In the genomic region with DNA sequence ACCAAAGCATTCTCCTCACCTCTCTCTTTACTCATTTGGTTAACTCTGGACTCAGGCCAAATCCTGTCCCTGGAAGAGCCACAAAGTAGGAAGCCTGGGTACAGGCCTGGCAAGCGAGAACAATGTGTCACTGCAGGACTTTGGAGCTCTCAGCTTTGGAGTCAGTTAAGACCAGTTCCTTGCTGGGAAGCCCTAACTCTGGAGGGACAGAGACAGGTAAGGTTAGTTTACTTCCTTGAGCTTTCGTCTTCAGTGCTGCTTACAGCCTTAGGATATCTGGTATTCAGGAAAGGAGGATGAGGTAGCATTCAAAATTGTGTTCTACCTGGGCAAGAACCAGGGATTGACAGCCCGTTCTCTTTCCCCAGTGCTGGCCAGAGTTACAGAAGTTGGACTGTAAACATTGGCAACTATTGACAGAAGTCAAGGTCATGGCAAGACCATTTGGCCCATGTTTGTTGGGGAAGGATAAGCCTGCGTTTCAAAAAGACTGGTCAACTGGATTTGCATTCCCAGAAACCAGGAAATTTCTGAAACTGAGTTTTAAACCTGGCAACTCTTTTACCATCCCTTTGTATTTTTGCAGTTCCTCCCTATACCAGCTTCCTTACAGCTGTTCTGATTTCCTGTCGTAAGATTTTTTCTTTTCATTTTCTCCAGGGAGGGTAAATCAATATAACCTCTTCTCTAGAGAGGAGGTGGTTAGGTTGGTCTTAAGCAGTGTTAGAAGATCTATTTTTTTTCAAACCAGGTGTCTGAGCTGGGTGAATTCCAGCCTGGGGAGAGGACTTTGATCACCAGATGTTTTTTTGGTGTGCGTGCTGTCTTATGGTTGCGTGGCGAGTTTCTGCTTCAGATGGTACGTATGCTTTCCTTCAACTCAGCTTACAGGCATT, we compare ENCODE assay signal across 1 cellular context.
TF ChIP-seq lines count a peak whose summit lies in the region.

A gene with protein sequence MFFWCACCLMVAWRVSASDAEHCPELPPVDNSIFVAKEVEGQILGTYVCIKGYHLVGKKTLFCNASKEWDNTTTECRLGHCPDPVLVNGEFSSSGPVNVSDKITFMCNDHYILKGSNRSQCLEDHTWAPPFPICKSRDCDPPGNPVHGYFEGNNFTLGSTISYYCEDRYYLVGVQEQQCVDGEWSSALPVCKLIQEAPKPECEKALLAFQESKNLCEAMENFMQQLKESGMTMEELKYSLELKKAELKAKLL (plus strand): TSS at position 130 of the 896 bp plus-strand sequence. CDS start 672 bp downstream, at position 802.

TF ChIP-seq in HepG2, 621 proteins besides CTCF, POLR2A, EP300 and RAD21 (continued from another document and continues in another):
- TF ChIP-seq, protein P1, sequence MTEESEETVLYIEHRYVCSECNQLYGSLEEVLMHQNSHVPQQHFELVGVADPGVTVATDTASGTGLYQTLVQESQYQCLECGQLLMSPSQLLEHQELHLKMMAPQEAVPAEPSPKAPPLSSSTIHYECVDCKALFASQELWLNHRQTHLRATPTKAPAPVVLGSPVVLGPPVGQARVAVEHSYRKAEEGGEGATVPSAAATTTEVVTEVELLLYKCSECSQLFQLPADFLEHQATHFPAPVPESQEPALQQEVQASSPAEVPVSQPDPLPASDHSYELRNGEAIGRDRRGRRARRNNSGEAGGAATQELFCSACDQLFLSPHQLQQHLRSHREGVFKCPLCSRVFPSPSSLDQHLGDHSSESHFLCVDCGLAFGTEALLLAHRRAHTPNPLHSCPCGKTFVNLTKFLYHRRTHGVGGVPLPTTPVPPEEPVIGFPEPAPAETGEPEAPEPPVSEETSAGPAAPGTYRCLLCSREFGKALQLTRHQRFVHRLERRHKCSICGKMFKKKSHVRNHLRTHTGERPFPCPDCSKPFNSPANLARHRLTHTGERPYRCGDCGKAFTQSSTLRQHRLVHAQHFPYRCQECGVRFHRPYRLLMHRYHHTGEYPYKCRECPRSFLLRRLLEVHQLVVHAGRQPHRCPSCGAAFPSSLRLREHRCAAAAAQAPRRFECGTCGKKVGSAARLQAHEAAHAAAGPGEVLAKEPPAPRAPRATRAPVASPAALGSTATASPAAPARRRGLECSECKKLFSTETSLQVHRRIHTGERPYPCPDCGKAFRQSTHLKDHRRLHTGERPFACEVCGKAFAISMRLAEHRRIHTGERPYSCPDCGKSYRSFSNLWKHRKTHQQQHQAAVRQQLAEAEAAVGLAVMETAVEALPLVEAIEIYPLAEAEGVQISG (CRISPR knock-in tag; IDR thresholded peaks at IDR 0.05), result peak; percentile 68
- TF ChIP-seq, protein P2, sequence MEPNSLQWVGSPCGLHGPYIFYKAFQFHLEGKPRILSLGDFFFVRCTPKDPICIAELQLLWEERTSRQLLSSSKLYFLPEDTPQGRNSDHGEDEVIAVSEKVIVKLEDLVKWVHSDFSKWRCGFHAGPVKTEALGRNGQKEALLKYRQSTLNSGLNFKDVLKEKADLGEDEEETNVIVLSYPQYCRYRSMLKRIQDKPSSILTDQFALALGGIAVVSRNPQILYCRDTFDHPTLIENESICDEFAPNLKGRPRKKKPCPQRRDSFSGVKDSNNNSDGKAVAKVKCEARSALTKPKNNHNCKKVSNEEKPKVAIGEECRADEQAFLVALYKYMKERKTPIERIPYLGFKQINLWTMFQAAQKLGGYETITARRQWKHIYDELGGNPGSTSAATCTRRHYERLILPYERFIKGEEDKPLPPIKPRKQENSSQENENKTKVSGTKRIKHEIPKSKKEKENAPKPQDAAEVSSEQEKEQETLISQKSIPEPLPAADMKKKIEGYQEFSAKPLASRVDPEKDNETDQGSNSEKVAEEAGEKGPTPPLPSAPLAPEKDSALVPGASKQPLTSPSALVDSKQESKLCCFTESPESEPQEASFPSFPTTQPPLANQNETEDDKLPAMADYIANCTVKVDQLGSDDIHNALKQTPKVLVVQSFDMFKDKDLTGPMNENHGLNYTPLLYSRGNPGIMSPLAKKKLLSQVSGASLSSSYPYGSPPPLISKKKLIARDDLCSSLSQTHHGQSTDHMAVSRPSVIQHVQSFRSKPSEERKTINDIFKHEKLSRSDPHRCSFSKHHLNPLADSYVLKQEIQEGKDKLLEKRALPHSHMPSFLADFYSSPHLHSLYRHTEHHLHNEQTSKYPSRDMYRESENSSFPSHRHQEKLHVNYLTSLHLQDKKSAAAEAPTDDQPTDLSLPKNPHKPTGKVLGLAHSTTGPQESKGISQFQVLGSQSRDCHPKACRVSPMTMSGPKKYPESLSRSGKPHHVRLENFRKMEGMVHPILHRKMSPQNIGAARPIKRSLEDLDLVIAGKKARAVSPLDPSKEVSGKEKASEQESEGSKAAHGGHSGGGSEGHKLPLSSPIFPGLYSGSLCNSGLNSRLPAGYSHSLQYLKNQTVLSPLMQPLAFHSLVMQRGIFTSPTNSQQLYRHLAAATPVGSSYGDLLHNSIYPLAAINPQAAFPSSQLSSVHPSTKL (CRISPR knock-in tag; IDR thresholded peaks at IDR 0.05), result peak; percentile 92
- TF ChIP-seq, protein P3, sequence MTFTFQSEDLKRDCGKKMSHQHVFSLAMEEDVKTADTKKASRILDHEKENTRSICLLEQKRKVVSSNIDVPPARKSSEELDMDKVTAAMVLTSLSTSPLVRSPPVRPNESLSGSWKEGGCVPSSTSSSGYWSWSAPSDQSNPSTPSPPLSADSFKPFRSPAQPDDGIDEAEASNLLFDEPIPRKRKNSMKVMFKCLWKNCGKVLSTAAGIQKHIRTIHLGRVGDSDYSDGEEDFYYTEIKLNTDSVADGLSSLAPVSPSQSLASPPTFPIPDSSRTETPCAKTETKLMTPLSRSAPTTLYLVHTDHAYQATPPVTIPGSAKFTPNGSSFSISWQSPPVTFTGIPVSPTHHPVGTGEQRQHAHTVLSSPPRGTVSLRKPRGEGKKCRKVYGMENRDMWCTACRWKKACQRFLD (CRISPR knock-in tag; IDR thresholded peaks at IDR 0.05; ENCODE audit: borderline replicate concordance), result no peak; the same call in 1 of the 2 replicates
- no peak for TF ChIP-seq GABPA (IDR thresholded peaks at IDR 0.05; ENCODE audit: low read depth, low read length)
- peak; percentile 19; the same call in 1 of the 2 replicates for TF ChIP-seq GABPA (CRISPR knock-in tag; IDR thresholded peaks at IDR 0.05; ENCODE audit: low read depth)
- no peak for TF ChIP-seq REL (CRISPR knock-in tag; conservative IDR thresholded peaks at IDR 0.05)
- TF ChIP-seq ONECUT2 (CRISPR knock-in tag; IDR thresholded peaks at IDR 0.05), result peak; percentile 78
- no peak for TF ChIP-seq ZNF333 (CRISPR knock-in tag; IDR thresholded peaks at IDR 0.05; ENCODE audit: borderline replicate concordance)
- TF ChIP-seq KLF16 (CRISPR knock-in tag; IDR thresholded peaks at IDR 0.05), result peak in 1 of 2 experiments; percentile 88; a peak in 1 of 4 replicates
- no peak; the same call in 1 of the 2 replicates for TF ChIP-seq HHEX (CRISPR knock-in tag; IDR thresholded peaks at IDR 0.05)
- no peak for TF ChIP-seq CHD2 (IDR thresholded peaks at IDR 0.05; ENCODE audit: low read depth, low read length)
- TF ChIP-seq ZKSCAN1 (IDR thresholded peaks at IDR 0.05; ENCODE audit: low read length), result no peak
- TF ChIP-seq SAFB2 (CRISPR knock-in tag; IDR thresholded peaks at IDR 0.05; ENCODE audit: borderline replicate concordance, low read depth), result no peak
- no peak for TF ChIP-seq PCBP1 (IDR thresholded peaks at IDR 0.05; ENCODE audit: borderline replicate concordance, low read depth, low read length)
- no peak for TF ChIP-seq NPAS2 (CRISPR knock-in tag; IDR thresholded peaks at IDR 0.05; ENCODE audit: borderline replicate concordance)
- no peak for TF ChIP-seq PLRG1 (conservative IDR thresholded peaks at IDR 0.05)
- TF ChIP-seq, protein P4, sequence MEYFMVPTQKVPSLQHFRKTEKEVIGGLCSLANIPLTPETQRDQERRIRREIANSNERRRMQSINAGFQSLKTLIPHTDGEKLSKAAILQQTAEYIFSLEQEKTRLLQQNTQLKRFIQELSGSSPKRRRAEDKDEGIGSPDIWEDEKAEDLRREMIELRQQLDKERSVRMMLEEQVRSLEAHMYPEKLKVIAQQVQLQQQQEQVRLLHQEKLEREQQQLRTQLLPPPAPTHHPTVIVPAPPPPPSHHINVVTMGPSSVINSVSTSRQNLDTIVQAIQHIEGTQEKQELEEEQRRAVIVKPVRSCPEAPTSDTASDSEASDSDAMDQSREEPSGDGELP (IDR thresholded peaks at IDR 0.05; ENCODE audit: borderline replicate concordance, low read depth), result peak; percentile 75
- no peak for TF ChIP-seq ZSCAN25 (CRISPR knock-in tag; IDR thresholded peaks at IDR 0.05)
- TF ChIP-seq MTF2 (CRISPR knock-in tag; IDR thresholded peaks at IDR 0.05; ENCODE audit: borderline replicate concordance), result no peak
- TF ChIP-seq RXRB (CRISPR knock-in tag; IDR thresholded peaks at IDR 0.05; ENCODE audit: borderline replicate concordance), result peak; percentile 86
- no peak; the same call in 1 of the 2 replicates for TF ChIP-seq MIER3 (CRISPR knock-in tag; IDR thresholded peaks at IDR 0.05; ENCODE audit: borderline replicate concordance)
- no peak for TF ChIP-seq ZNF83 (CRISPR knock-in tag; IDR thresholded peaks at IDR 0.05; ENCODE audit: borderline replicate concordance)
- peak; percentile 96 for TF ChIP-seq RARA (CRISPR knock-in tag; IDR thresholded peaks at IDR 0.05)
- no peak for TF ChIP-seq ZNF777 (CRISPR knock-in tag; IDR thresholded peaks at IDR 0.05)
- TF ChIP-seq MAFK (conservative IDR thresholded peaks at IDR 0.05 in 1 of 2, IDR thresholded peaks at IDR 0.05 in 1 of 2; ENCODE audit: low read length in 2 of 2), result 0 out of 4 replicates have a peak, but pooled peaks of 1 of the 2 experiments have one; percentile 3
- no peak for TF ChIP-seq SCMH1 (CRISPR knock-in tag; IDR thresholded peaks at IDR 0.05; ENCODE audit: borderline replicate concordance)
- no peak for TF ChIP-seq SP1 (IDR thresholded peaks at IDR 0.05)
- TF ChIP-seq SP1 (CRISPR knock-in tag; IDR thresholded peaks at IDR 0.05), result no peak
- TF ChIP-seq, protein P5, sequence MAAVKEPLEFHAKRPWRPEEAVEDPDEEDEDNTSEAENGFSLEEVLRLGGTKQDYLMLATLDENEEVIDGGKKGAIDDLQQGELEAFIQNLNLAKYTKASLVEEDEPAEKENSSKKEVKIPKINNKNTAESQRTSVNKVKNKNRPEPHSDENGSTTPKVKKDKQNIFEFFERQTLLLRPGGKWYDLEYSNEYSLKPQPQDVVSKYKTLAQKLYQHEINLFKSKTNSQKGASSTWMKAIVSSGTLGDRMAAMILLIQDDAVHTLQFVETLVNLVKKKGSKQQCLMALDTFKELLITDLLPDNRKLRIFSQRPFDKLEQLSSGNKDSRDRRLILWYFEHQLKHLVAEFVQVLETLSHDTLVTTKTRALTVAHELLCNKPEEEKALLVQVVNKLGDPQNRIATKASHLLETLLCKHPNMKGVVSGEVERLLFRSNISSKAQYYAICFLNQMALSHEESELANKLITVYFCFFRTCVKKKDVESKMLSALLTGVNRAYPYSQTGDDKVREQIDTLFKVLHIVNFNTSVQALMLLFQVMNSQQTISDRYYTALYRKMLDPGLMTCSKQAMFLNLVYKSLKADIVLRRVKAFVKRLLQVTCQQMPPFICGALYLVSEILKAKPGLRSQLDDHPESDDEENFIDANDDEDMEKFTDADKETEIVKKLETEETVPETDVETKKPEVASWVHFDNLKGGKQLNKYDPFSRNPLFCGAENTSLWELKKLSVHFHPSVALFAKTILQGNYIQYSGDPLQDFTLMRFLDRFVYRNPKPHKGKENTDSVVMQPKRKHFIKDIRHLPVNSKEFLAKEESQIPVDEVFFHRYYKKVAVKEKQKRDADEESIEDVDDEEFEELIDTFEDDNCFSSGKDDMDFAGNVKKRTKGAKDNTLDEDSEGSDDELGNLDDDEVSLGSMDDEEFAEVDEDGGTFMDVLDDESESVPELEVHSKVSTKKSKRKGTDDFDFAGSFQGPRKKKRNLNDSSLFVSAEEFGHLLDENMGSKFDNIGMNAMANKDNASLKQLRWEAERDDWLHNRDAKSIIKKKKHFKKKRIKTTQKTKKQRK (IDR thresholded peaks at IDR 0.05; ENCODE audit: low read length), result no peak
- TF ChIP-seq, protein P6, sequence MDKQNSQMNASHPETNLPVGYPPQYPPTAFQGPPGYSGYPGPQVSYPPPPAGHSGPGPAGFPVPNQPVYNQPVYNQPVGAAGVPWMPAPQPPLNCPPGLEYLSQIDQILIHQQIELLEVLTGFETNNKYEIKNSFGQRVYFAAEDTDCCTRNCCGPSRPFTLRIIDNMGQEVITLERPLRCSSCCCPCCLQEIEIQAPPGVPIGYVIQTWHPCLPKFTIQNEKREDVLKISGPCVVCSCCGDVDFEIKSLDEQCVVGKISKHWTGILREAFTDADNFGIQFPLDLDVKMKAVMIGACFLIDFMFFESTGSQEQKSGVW (CRISPR knock-in tag; IDR thresholded peaks at IDR 0.05; ENCODE audit: borderline replicate concordance), result no peak
- TF ChIP-seq MEIS1 (CRISPR knock-in tag; IDR thresholded peaks at IDR 0.05; ENCODE audit: borderline replicate concordance), result peak; percentile 97; the same call in 1 of the 2 replicates
- no peak for TF ChIP-seq AGO2 (optimal IDR thresholded peaks at IDR 0.05; ENCODE audit: low read depth, low read length)
- TF ChIP-seq, protein P7, sequence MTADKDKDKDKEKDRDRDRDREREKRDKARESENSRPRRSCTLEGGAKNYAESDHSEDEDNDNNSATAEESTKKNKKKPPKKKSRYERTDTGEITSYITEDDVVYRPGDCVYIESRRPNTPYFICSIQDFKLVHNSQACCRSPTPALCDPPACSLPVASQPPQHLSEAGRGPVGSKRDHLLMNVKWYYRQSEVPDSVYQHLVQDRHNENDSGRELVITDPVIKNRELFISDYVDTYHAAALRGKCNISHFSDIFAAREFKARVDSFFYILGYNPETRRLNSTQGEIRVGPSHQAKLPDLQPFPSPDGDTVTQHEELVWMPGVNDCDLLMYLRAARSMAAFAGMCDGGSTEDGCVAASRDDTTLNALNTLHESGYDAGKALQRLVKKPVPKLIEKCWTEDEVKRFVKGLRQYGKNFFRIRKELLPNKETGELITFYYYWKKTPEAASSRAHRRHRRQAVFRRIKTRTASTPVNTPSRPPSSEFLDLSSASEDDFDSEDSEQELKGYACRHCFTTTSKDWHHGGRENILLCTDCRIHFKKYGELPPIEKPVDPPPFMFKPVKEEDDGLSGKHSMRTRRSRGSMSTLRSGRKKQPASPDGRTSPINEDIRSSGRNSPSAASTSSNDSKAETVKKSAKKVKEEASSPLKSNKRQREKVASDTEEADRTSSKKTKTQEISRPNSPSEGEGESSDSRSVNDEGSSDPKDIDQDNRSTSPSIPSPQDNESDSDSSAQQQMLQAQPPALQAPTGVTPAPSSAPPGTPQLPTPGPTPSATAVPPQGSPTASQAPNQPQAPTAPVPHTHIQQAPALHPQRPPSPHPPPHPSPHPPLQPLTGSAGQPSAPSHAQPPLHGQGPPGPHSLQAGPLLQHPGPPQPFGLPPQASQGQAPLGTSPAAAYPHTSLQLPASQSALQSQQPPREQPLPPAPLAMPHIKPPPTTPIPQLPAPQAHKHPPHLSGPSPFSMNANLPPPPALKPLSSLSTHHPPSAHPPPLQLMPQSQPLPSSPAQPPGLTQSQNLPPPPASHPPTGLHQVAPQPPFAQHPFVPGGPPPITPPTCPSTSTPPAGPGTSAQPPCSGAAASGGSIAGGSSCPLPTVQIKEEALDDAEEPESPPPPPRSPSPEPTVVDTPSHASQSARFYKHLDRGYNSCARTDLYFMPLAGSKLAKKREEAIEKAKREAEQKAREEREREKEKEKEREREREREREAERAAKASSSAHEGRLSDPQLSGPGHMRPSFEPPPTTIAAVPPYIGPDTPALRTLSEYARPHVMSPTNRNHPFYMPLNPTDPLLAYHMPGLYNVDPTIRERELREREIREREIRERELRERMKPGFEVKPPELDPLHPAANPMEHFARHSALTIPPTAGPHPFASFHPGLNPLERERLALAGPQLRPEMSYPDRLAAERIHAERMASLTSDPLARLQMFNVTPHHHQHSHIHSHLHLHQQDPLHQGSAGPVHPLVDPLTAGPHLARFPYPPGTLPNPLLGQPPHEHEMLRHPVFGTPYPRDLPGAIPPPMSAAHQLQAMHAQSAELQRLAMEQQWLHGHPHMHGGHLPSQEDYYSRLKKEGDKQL (CRISPR knock-in tag; IDR thresholded peaks at IDR 0.05; ENCODE audit: low read depth), result peak; percentile 85
- TF ChIP-seq SMAD1 (CRISPR knock-in tag; IDR thresholded peaks at IDR 0.05; ENCODE audit: borderline replicate concordance, low read depth), result no peak
